1 cellular context compared by ENCODE assay signal in the genomic region with DNA sequence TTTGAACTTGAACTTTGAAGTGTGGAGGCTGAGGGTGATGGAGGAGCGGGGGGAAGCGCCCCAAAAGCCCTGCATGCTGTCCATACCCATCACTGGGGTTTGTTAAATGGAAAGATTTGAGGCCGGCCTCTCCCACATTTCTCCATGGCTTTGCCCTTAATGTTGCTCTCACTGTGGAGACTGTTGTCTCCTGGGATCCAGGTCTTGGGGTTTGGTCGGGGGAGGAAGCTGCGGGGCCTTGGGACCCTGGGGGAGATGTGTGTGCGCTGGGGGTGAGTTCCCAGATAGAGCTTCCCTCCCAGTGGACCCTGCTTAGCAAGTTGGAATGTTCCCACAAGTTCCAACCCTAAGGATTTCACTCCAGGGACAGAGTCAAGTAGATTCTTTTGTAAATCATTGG.
TF ChIP-seq lines count a peak whose summit lies in the region.

No MANE protein-coding gene starts in this region.

TF ChIP-seq in SK-N-SH treated with all-trans-retinoic acid at 6 μM for 48 hours, 23 proteins besides CTCF, POLR2A, EP300 and RAD21 (continued from another document):
- TF ChIP-seq PPARA (CRISPR knock-in tag; IDR thresholded peaks at IDR 0.05; ENCODE audit: borderline replicate concordance) (no peak), GLIS3 (CRISPR knock-in tag; IDR thresholded peaks at IDR 0.05) (no peak), OSR1 (CRISPR knock-in tag; IDR thresholded peaks at IDR 0.05) (no peak), ZFP30 (CRISPR knock-in tag; IDR thresholded peaks at IDR 0.05) (no peak)
- TF ChIP-seq, protein P1, sequence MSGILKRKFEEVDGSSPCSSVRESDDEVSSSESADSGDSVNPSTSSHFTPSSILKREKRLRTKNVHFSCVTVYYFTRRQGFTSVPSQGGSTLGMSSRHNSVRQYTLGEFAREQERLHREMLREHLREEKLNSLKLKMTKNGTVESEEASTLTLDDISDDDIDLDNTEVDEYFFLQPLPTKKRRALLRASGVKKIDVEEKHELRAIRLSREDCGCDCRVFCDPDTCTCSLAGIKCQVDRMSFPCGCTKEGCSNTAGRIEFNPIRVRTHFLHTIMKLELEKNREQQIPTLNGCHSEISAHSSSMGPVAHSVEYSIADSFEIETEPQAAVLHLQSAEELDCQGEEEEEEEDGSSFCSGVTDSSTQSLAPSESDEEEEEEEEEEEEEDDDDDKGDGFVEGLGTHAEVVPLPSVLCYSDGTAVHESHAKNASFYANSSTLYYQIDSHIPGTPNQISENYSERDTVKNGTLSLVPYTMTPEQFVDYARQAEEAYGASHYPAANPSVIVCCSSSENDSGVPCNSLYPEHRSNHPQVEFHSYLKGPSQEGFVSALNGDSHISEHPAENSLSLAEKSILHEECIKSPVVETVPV (CRISPR knock-in tag; IDR thresholded peaks at IDR 0.05), result no peak
